In the genomic region with DNA sequence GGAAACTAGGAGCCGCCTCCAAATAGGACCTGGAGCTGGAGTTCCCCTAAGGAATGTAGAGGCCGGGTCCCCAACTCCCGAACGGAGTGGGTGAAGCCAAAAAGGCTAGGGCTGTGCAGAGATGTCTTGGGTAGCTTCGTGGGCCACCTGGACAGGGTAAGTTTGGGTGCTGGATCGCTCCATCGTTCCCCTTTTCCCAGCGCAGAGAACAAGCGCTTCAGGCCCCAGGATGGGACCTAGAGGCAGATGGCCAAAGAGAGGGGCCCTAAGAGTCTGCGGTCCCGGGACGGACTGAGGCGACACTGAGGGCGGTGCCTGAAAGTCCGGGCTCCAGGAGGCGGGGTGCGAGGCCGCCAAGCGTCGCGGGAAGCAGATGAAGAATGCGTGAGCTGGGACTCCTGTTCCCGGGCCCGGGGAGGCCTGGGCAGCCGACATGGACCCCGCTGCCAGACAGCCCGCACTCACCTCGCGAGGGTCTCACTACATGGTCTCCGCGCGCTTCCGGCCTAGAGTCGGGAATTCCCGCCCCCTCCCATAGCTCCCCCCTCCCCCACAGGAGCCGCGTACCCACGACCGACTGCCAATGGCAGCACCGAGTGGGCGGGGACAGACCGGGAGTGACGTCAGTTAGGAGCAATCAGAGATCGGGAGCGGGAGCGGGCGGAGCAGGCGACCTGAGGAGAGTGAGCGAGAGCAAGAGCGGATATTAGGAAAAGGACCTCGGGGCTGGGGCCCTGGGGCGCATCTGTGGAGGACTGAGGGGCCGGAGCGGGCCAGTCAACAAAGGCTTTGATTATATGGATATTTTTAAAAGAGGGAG, we compare ENCODE assay signal across 8 cellular contexts. TPM values are rescaled to one million over a fixed set of nuclear protein-coding genes. Genes with fewer than 3 reads are reported as not detected.
DNase-seq lines count a peak whose midpoint lies in the region; ATAC-seq lines count a peak whose summit lies in the region.

A gene with protein sequence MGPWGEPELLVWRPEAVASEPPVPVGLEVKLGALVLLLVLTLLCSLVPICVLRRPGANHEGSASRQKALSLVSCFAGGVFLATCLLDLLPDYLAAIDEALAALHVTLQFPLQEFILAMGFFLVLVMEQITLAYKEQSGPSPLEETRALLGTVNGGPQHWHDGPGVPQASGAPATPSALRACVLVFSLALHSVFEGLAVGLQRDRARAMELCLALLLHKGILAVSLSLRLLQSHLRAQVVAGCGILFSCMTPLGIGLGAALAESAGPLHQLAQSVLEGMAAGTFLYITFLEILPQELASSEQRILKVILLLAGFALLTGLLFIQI (minus strand): TSS at position 508 of the 820 bp plus-strand sequence. CDS start 822 bp downstream, outside the sequence.

- peak; percentile 38 to 43 for ATAC-seq in CD4-positive, CD25-positive, alpha-beta regulatory T cell (ENCODE audit: low read depth in 2 of 2)
- peak; percentile 45 for ATAC-seq in GM19463 (IDR thresholded peaks at IDR 0.05; ENCODE audit: unreplicated experiment)

- H3K27me3 Mint-ChIP-seq in CD4-positive, CD25-positive, alpha-beta regulatory T cell, result no peaks in the 10 kb centered on the region

- H3K4me3 Mint-ChIP-seq in CD4-positive, CD25-positive, alpha-beta regulatory T cell, result peak within 1 kb of the TSS; percentile 93 to 99 (median 96)

- H3K36me3 Mint-ChIP-seq in CD4-positive, CD25-positive, alpha-beta regulatory T cell, result no peaks in the 10 kb centered on the region

- H3K36me3 ChIP-seq in CD4-positive, CD25-positive, alpha-beta regulatory T cell (ENCODE audit: control insufficient read depth, insufficient read depth, low read length), result peaks cover 5% of the 10 kb centered on the region

- peak within 1 kb of the TSS; percentile 90 for H3K27ac ChIP-seq in CD4-positive, CD25-positive, alpha-beta regulatory T cell (ENCODE audit: insufficient read depth, low read length, poor library complexity, severe bottlenecking)

- H3K27ac Mint-ChIP-seq in CD4-positive, CD25-positive, alpha-beta regulatory T cell, result peak within 1 kb of the TSS; percentile 95 to 99 (median 97)

- H3K9me3 Mint-ChIP-seq in CD4-positive, CD25-positive, alpha-beta regulatory T cell, result peaks cover 0 to 1% (median 0%) of the 10 kb centered on the region in 7 donors

- peaks cover 54% of the 10 kb centered on the region for H3K4me1 ChIP-seq in CD4-positive, CD25-positive, alpha-beta regulatory T cell (ENCODE audit: control insufficient read depth, insufficient read depth, low read length, poor library complexity, severe bottlenecking)

- H3K4me1 Mint-ChIP-seq in CD4-positive, CD25-positive, alpha-beta regulatory T cell, result peaks cover 25 to 77% (median 42%) of the 10 kb centered on the region in 4 donors

- no peaks in the 10 kb centered on the region for H3K27me3 ChIP-seq in CD4-positive, CD25-positive, alpha-beta regulatory T cell (ENCODE audit: control insufficient read depth, insufficient read depth, low read length)

- DNase-seq in CD4-positive, CD25-positive, alpha-beta regulatory T cell, result peak; percentile 85 to 95 (median 94)
- DNase-seq in HUDEP-2 (lab: John Stamatoyannopoulos, UW; ENCODE audit: unreplicated experiment in 76 of 76) (peak in 75 of 76 experiments; percentile 46 to 98 (median 93)), NOMO-1 treated with DMSO at 0.1 percent for 48 hours (lab: John Stamatoyannopoulos, UW; ENCODE audit: unreplicated experiment) (peak; percentile 91), lung microvascular endothelial cell (ENCODE audit: low read depth in 2 of 2) (peak; percentile 97 to 98)
- DNase-seq in activated CD8-positive, alpha-beta memory T cell treated with anti-CD3 and anti-CD28 coated beads for 24 hours, result peak; percentile 98
- DNase-seq in effector CD4-positive, alpha-beta T cell, result peak; percentile 95
- peak; percentile 88 to 90 (median 89) for DNase-seq in stimulated activated CD4-positive, alpha-beta T cell treated with anti-CD3 and anti-CD28 coated beads, TNF-alpha, amount 100 ng/mL, for 4 hours (ENCODE audit: low read depth in 3 of 3)

- no peaks in the 10 kb centered on the region for H3K9me3 ChIP-seq in CD4-positive, CD25-positive, alpha-beta regulatory T cell (ENCODE audit: control insufficient read depth in 2 of 2, low read length in 2 of 2)

- H3K4me3 ChIP-seq in CD4-positive, CD25-positive, alpha-beta regulatory T cell (ENCODE audit: low read depth, low read length), result peak within 1 kb of the TSS; percentile 93

RNA-seq across cellular contexts. Expression of the gene that starts here (rescaled TPM):
- total RNA-seq in CD4-positive, CD25-positive, alpha-beta regulatory T cell, result 15.8 TPM
- polyA plus RNA-seq in CD4-positive, CD25-positive, alpha-beta regulatory T cell, result 10 to 100 TPM; 30.4 to 42.1 (median 35.8) TPM
- 80.0 and 117 TPM in 2 replicates for total RNA-seq in lung microvascular endothelial cell

Comparison
In these comparisons a context has a peak if more than half of its experiments do, and no peak if none do; other contexts are left out.
1. Peak in every context shown above with its lines: DNase-seq, ATAC-seq, H3K4me3 ChIP-seq and H3K27ac ChIP-seq.